ENCODE assay signal across 1 cellular context in genomic region chr2:217913415-217913814, GRCh38.
TF ChIP-seq lines count a peak whose summit lies in the region.

No MANE protein-coding gene starts in this region.

TF ChIP-seq in liver, 16 proteins besides CTCF, POLR2A, EP300 and RAD21 (continued from another document):
- TF ChIP-seq REST (IDR thresholded peaks at IDR 0.05) (no peak), FOXA1 (IDR thresholded peaks at IDR 0.05) (no peak)
TF ChIP-seq in liver: peak in this region for 0.
